ENCODE assay signal across 13 cellular contexts in genomic region chr9:112771359-112772214, GRCh38. TPM values are rescaled to one million over a fixed set of nuclear protein-coding genes. Genes with fewer than 3 reads are reported as not detected.
DNase-seq lines count a peak whose midpoint lies in the region; ATAC-seq and TF ChIP-seq lines count a peak whose summit lies in the region.
"Had no signal": no experiment of that assay in that cellular context is flagged by ENCODE, and none has a peak within 500 bp of the region (broad histone marks: within the 10 kb centered on the region; RNA-seq: fewer than 3 reads in every experiment).

No MANE protein-coding gene starts in this region.

- peaks cover 10% of the 10 kb centered on the region for H3K9me3 Mint-ChIP-seq in activated CD4-positive, alpha-beta T cell treated with anti-CD3 and anti-CD28 coated beads, Interleukin-2, amount 10 ng/mL, durations not matched to agents 24 days and 14 days
- peaks cover 8% of the 10 kb centered on the region for H3K9me3 Mint-ChIP-seq in activated T-helper 2 cell treated with anti-CD3 and anti-CD28 coated beads, Interferon-gamma antibody, Interleukin-2, Interleukin-4, amounts not matched to agents 10 μg/mL and 5 μg/mL and 100 μg/mL, durations not matched to agents 14 hours and 24 hours and 36 hours
- H3K9me3 Mint-ChIP-seq in Calu3 (ENCODE audit: low read depth, unreplicated experiment): no peaks in the 10 kb centered on the region

- no peak overlapping the region for H3K4me3 ChIP-seq in thyroid gland (replicated peaks in 1 of 3)
- H3K4me3 ChIP-seq: A549 had no signal

- TF ChIP-seq CTCF in thyroid gland (IDR thresholded peaks at IDR 0.05) (no peak), Calu3 (IDR thresholded peaks at IDR 0.05; ENCODE audit: unreplicated experiment) (no peak)

- no peaks in the 10 kb centered on the region for H3K27me3 ChIP-seq in thyroid gland

- BruUV-seq in Calu3 (replicated peaks; lab: Mats Ljungman, UMichigan): no TSS peak

- peaks cover 27% of the 10 kb centered on the region for H3K4me1 Mint-ChIP-seq in activated CD4-positive, alpha-beta T cell treated with anti-CD3 and anti-CD28 coated beads, Interleukin-2, amount 10 ng/mL, durations not matched to agents 24 days and 14 days
- peaks cover 26% of the 10 kb centered on the region for H3K4me1 Mint-ChIP-seq in activated T-helper 2 cell treated with anti-CD3 and anti-CD28 coated beads, Interferon-gamma antibody, Interleukin-2, Interleukin-4, amounts not matched to agents 10 μg/mL and 5 μg/mL and 100 μg/mL, durations not matched to agents 14 hours and 24 hours and 36 hours (ENCODE audit: low read depth)
- no peaks in the 10 kb centered on the region for H3K4me1 Mint-ChIP-seq in Calu3 (ENCODE audit: low read depth, unreplicated experiment)

- ATAC-seq in HG03045 (IDR thresholded peaks at IDR 0.05; ENCODE audit: unreplicated experiment): peak; percentile 44
- ATAC-seq: A549 had no signal

- 69 to 80% methylated on average over 8 of the region's 8 CpGs for WGBS in thyroid gland, 2 donors

- DNase-seq in activated CD4-positive, alpha-beta T cell treated with anti-CD3 and anti-CD28 coated beads, Interleukin-2, amount 10 ng/mL, durations not matched to agents 24 days and 14 days: no peak
- DNase-seq in activated CD4-positive, alpha-beta T cell treated with anti-CD3 and anti-CD28 coated beads for 48 hours: no peak
- DNase-seq in activated T-helper 2 cell treated with anti-CD3 and anti-CD28 coated beads, Interferon-gamma antibody, Interleukin-2, Interleukin-4, amounts not matched to agents 10 μg/mL and 5 μg/mL and 100 μg/mL, durations not matched to agents 14 hours and 24 hours and 36 hours (ENCODE audit: low spot score): no peak
- peak; percentile 27 for DNase-seq in stimulated activated CD8-positive, alpha-beta memory T cell treated with anti-CD3 and anti-CD28 coated beads, Interleukin-4, amount 100 ng/mL, for 48 hours
- DNase-seq in kidney tubule cell (ENCODE audit: low spot score) (no peak), thyroid gland (no peak), Calu3 (no peak)
- DNase-seq: activated CD4-positive, alpha-beta T cell treated with anti-CD3 and anti-CD28 coated beads, Interleukin-2, amount 50 U/mL, for 48 hours; occipital lobe; SHP77 treated with DMSO at 0.1 percent for 48 hours; stimulated activated CD4-positive, alpha-beta T cell treated with anti-CD3 and anti-CD28 coated beads, Interleukin-2, amount 100 ng/mL, for 48 hours had no signal

- no peaks in the 10 kb centered on the region for H3K36me3 ChIP-seq in thyroid gland

- H3K4me3 Mint-ChIP-seq in activated CD4-positive, alpha-beta T cell treated with anti-CD3 and anti-CD28 coated beads, Interleukin-2, amount 10 ng/mL, durations not matched to agents 24 days and 14 days: peak overlapping the region; percentile 31
- H3K4me3 Mint-ChIP-seq in activated T-helper 2 cell treated with anti-CD3 and anti-CD28 coated beads, Interferon-gamma antibody, Interleukin-2, Interleukin-4, amounts not matched to agents 10 μg/mL and 5 μg/mL and 100 μg/mL, durations not matched to agents 14 hours and 24 hours and 36 hours (ENCODE audit: low read depth): no peak overlapping the region
- no peak overlapping the region for H3K4me3 Mint-ChIP-seq in Calu3 (ENCODE audit: low read depth, unreplicated experiment)

- peaks cover 0 to 4% of the 10 kb centered on the region in 2 donors for H3K4me1 ChIP-seq in thyroid gland
- H3K4me1 ChIP-seq: A549 had no signal

- intact Hi-C loops in activated CD4-positive, alpha-beta T cell treated with anti-CD3 and anti-CD28 coated beads, Interleukin-2, amount 10 ng/mL, durations not matched to agents 24 days and 14 days (cut with micrococcal nuclease): loop anchor here (2.0 kb wide), 1 partner anchor 17 kb away; no protein-coding TSS in a partner anchor
- intact Hi-C loops in activated T-helper 2 cell treated with anti-CD3 and anti-CD28 coated beads, Interferon-gamma antibody, Interleukin-2, Interleukin-4, amounts not matched to agents 10 μg/mL and 5 μg/mL and 100 μg/mL, durations not matched to agents 14 hours and 24 hours and 36 hours (cut with micrococcal nuclease): loop anchor here (1.0 kb wide), 2 partner anchors 17 to 21 kb away; partner anchors contain the start of gene SNX30
- intact Hi-C loops in thyroid gland (cut with DNase I): no loop called here
- intact Hi-C loops in Calu3 (cut with micrococcal nuclease; ENCODE audit: unreplicated experiment): no loop called here

- H3K27ac ChIP-seq in thyroid gland: no peak overlapping the region
- H3K27ac ChIP-seq: A549 had no signal

- peaks cover 13% of the 10 kb centered on the region for H3K36me3 Mint-ChIP-seq in activated CD4-positive, alpha-beta T cell treated with anti-CD3 and anti-CD28 coated beads, Interleukin-2, amount 10 ng/mL, durations not matched to agents 24 days and 14 days (ENCODE audit: low read depth)
- H3K36me3 Mint-ChIP-seq in activated T-helper 2 cell treated with anti-CD3 and anti-CD28 coated beads, Interferon-gamma antibody, Interleukin-2, Interleukin-4, amounts not matched to agents 10 μg/mL and 5 μg/mL and 100 μg/mL, durations not matched to agents 14 hours and 24 hours and 36 hours (ENCODE audit: low read depth): peaks cover 7% of the 10 kb centered on the region
- H3K36me3 Mint-ChIP-seq in Calu3 (ENCODE audit: insufficient read depth, unreplicated experiment): no peaks in the 10 kb centered on the region

- H3K27ac Mint-ChIP-seq in activated CD4-positive, alpha-beta T cell treated with anti-CD3 and anti-CD28 coated beads, Interleukin-2, amount 10 ng/mL, durations not matched to agents 24 days and 14 days: peak overlapping the region; percentile 35
- H3K27ac Mint-ChIP-seq in activated T-helper 2 cell treated with anti-CD3 and anti-CD28 coated beads, Interferon-gamma antibody, Interleukin-2, Interleukin-4, amounts not matched to agents 10 μg/mL and 5 μg/mL and 100 μg/mL, durations not matched to agents 14 hours and 24 hours and 36 hours: peak overlapping the region; percentile 51
- no peak overlapping the region for H3K27ac Mint-ChIP-seq in Calu3 (ENCODE audit: unreplicated experiment)

- H3K9me3 ChIP-seq in thyroid gland: no peaks in the 10 kb centered on the region
- H3K9me3 ChIP-seq: A549 had no signal

- no peak for TF ChIP-seq POLR2A in thyroid gland (IDR thresholded peaks at IDR 0.05)

- CTCF ChIA-PET in Calu3 (lab: Charles Lee): interaction anchor here (0.5 kb wide), 1 partner anchor 17 kb away, joined by 5 read pairs; no protein-coding TSS in a partner anchor

- peaks cover 3% of the 10 kb centered on the region for H3K27me3 Mint-ChIP-seq in activated CD4-positive, alpha-beta T cell treated with anti-CD3 and anti-CD28 coated beads, Interleukin-2, amount 10 ng/mL, durations not matched to agents 24 days and 14 days
- peaks cover 31% of the 10 kb centered on the region for H3K27me3 Mint-ChIP-seq in activated T-helper 2 cell treated with anti-CD3 and anti-CD28 coated beads, Interferon-gamma antibody, Interleukin-2, Interleukin-4, amounts not matched to agents 10 μg/mL and 5 μg/mL and 100 μg/mL, durations not matched to agents 14 hours and 24 hours and 36 hours (ENCODE audit: low read depth)
- H3K27me3 Mint-ChIP-seq in Calu3 (ENCODE audit: unreplicated experiment): no peaks in the 10 kb centered on the region

RNA-seq across cellular contexts. Expression of gene SNX30, which starts 21.0 kb away (rescaled TPM):
- 2.6 and 2.9 TPM in 2 replicates for total RNA-seq in activated CD4-positive, alpha-beta T cell treated with anti-CD3 and anti-CD28 coated beads, Interleukin-2, amount 10 ng/mL, durations not matched to agents 24 days and 14 days
- total RNA-seq in activated T-helper 2 cell treated with anti-CD3 and anti-CD28 coated beads, Interferon-gamma antibody, Interleukin-2, Interleukin-4, amounts not matched to agents 10 μg/mL and 5 μg/mL and 100 μg/mL, durations not matched to agents 14 hours and 24 hours and 36 hours: 2.4 and 2.8 TPM in 2 replicates
- total RNA-seq in thyroid gland: 1 to 10 TPM; 5.5 to 9.4 (median 7.4) TPM
- total RNA-seq in Calu3 (2022): 7.9 and 8.7 TPM in 2 replicates

RNA-seq across cellular contexts. Expression of gene INIP, which starts 53.7 kb away (rescaled TPM):
- total RNA-seq in activated CD4-positive, alpha-beta T cell treated with anti-CD3 and anti-CD28 coated beads, Interleukin-2, amount 10 ng/mL, durations not matched to agents 24 days and 14 days: 34.2 and 36.2 TPM in 2 replicates
- total RNA-seq in activated T-helper 2 cell treated with anti-CD3 and anti-CD28 coated beads, Interferon-gamma antibody, Interleukin-2, Interleukin-4, amounts not matched to agents 10 μg/mL and 5 μg/mL and 100 μg/mL, durations not matched to agents 14 hours and 24 hours and 36 hours: 34.2 and 36.6 TPM in 2 replicates
- total RNA-seq in thyroid gland (10 to 100 TPM; 12.6 to 23.7 (median 18.2) TPM), Calu3 (2022) (18.7 and 23.2 TPM in 2 replicates)

Comparison
In these comparisons a context has a peak if more than half of its experiments do, and no peak if none do; other contexts are left out.
1. intact Hi-C loops: an anchor here in activated CD4-positive, alpha-beta T cell treated with anti-CD3 and anti-CD28 coated beads, Interleukin-2, amount 10 ng/mL, durations not matched to agents 24 days and 14 days (2.0 kb wide) and activated T-helper 2 cell treated with anti-CD3 and anti-CD28 coated beads, Interferon-gamma antibody, Interleukin-2, Interleukin-4, amounts not matched to agents 10 μg/mL and 5 μg/mL and 100 μg/mL, durations not matched to agents 14 hours and 24 hours and 36 hours (1.0 kb wide); none called in thyroid gland and Calu3.